8 cellular contexts compared by ENCODE assay signal in genomic region chr4:15681067-15681371, GRCh38. TPM values are rescaled to one million over a fixed set of nuclear protein-coding genes. Genes with fewer than 3 reads are reported as not detected.
A peak's percentile ranks its signal among the peaks of the same experiment; 100 is the strongest.
DNase-seq lines count a peak whose midpoint lies in the region; ATAC-seq, FAIRE-seq and TF ChIP-seq lines count a peak whose summit lies in the region.

No MANE protein-coding gene starts in this region.

- peak overlapping the region; percentile 100 for H3K4me3 Mint-ChIP-seq in activated CD4-positive, alpha-beta T cell treated with anti-CD3 and anti-CD28 coated beads, Interleukin-2, amount 10 ng/mL, durations not matched to agents 24 days and 14 days

- no peaks in the 10 kb centered on the region for H4K20me1 ChIP-seq in HepG2 (ENCODE audit: insufficient read depth, low read length)

- intact Hi-C loops in activated CD4-positive, alpha-beta T cell treated with anti-CD3 and anti-CD28 coated beads, Interleukin-2, amount 10 ng/mL, durations not matched to agents 24 days and 14 days (cut with micrococcal nuclease), result loop anchor here (1.0 to 5.0 kb wide), 8 partner anchors 22 to 1896 kb away; partner anchors contain the start of genes BST1, FBXL5, LAP3 and TAPT1
- intact Hi-C loops in adrenal gland (cut with DNase I), result no loop called here
- intact Hi-C loops in HepG2 (cut with micrococcal nuclease; ENCODE audit: unreplicated experiment), result loop anchor here (1.0 to 10.0 kb wide), 6 partner anchors 19 to 676 kb away; partner anchors contain the start of genes CPEB2 and TAPT1

- H3K36me3 ChIP-seq in adrenal gland (replicated peaks in 1 of 2), result no peaks in the 10 kb centered on the region
- peaks cover 0 to 11% of the 10 kb centered on the region in 2 experiments; a peak in 1 of 5 replicates for H3K36me3 ChIP-seq in HepG2 (replicated peaks in 1 of 2; ENCODE audit: control insufficient read depth in 1 of 2, insufficient read depth in 2 of 2, low read length in 2 of 2)
- H3K36me3 ChIP-seq in thoracic aorta, result no peaks in the 10 kb centered on the region

- H3K27me3 ChIP-seq in adrenal gland (no peaks in the 10 kb centered on the region), HepG2 (ENCODE audit: control insufficient read depth in 1 of 2, insufficient read depth in 2 of 2, low read length in 2 of 2) (no peaks in the 10 kb centered on the region; a peak in 1 of 5 replicates), thoracic aorta (replicated peaks; ENCODE audit: insufficient read depth) (no peaks in the 10 kb centered on the region)

- peak overlapping the region in 3 of 5 donors; percentile 27 to 99 (median 93) for H3K27ac ChIP-seq in adrenal gland
- H3K27ac ChIP-seq in HepG2 (ENCODE audit: extremely low read length, insufficient read depth, low read length), result peak overlapping the region; percentile 94
- H3K27ac ChIP-seq in thoracic aorta, result no peak overlapping the region

- in situ Hi-C loops in HepG2 (cut with HindIII; ENCODE audit: extremely low pct_ligation_motif_present, low pct_unique_long_range_greater_than_20kb), result no loop called here

- ATAC-seq in HepG2 (no peak), thoracic aorta (ENCODE audit: insufficient number of reproducible peaks, low FRiP score, low read depth) (no peak), GM21786 (IDR thresholded peaks at IDR 0.05; ENCODE audit: unreplicated experiment) (no peak), HG03159 (IDR thresholded peaks at IDR 0.05; ENCODE audit: unreplicated experiment) (no peak)

- H3K9me3 ChIP-seq in adrenal gland (replicated peaks in 1 of 3) (no peaks in the 10 kb centered on the region), HepG2 (ENCODE audit: low read length) (no peaks in the 10 kb centered on the region), thoracic aorta (no peaks in the 10 kb centered on the region)

- DNase-seq in activated CD4-positive, alpha-beta T cell treated with anti-CD3 and anti-CD28 coated beads, Interleukin-2, amount 10 ng/mL, durations not matched to agents 24 days and 14 days, result no peak
- DNase-seq in activated CD4-positive, alpha-beta T cell treated with anti-CD3 and anti-CD28 coated beads, Interleukin-2, amount 50 U/mL, for 4 hours, result no peak
- DNase-seq in adrenal gland (no peak), HepG2 (ENCODE audit: low spot score) (no peak), thoracic aorta (ENCODE audit: low spot score) (no peak)
- DNase-seq in stimulated activated CD4-positive, alpha-beta T cell treated with anti-CD3 and anti-CD28 coated beads, Interleukin-2, amount 100 ng/mL, for 48 hours, result no peak

- H3K4me1 ChIP-seq in adrenal gland (replicated peaks in 1 of 2), result peaks cover 16 to 32% of the 10 kb centered on the region in 2 donors
- H3K4me1 ChIP-seq in HepG2 (ENCODE audit: insufficient read depth, low read length), result peaks cover 67% of the 10 kb centered on the region
- H3K4me1 ChIP-seq in thoracic aorta (ENCODE audit: control insufficient read depth in 1 of 2, low read depth in 2 of 2), result peaks cover 8 to 22% of the 10 kb centered on the region in 2 donors

- H3K27me3 Mint-ChIP-seq in activated CD4-positive, alpha-beta T cell treated with anti-CD3 and anti-CD28 coated beads, Interleukin-2, amount 10 ng/mL, durations not matched to agents 24 days and 14 days, result no peaks in the 10 kb centered on the region

- TF ChIP-seq POLR2A in adrenal gland (IDR thresholded peaks at IDR 0.05), result no peak
- TF ChIP-seq POLR2A in HepG2 (IDR thresholded peaks at IDR 0.05; ENCODE audit: insufficient read depth in 1 of 2, low read depth in 2 of 2, low read length in 2 of 2), result no peak

- H3K4me3 ChIP-seq in adrenal gland (peak overlapping the region in 3 of 4 donors; percentile 29 to 95 (median 88)), HepG2 (replicated peaks in 1 of 3; ENCODE audit: insufficient read depth in 1 of 3, low read depth in 2 of 3, low read length in 3 of 3) (peak overlapping the region; percentile 60 to 92 (median 83)), thoracic aorta (peak overlapping the region; percentile 91)

- H3K36me3 Mint-ChIP-seq in activated CD4-positive, alpha-beta T cell treated with anti-CD3 and anti-CD28 coated beads, Interleukin-2, amount 10 ng/mL, durations not matched to agents 24 days and 14 days (ENCODE audit: low read depth), result peaks cover 25% of the 10 kb centered on the region

- TSS peak; percentile 63 for BruUV-seq in HepG2 (replicated peaks; lab: Mats Ljungman, UMichigan)

- H3K9ac ChIP-seq in HepG2 (ENCODE audit: insufficient read depth, low read depth, low read length), result peak overlapping the region; percentile 89

- H3K4me1 Mint-ChIP-seq in activated CD4-positive, alpha-beta T cell treated with anti-CD3 and anti-CD28 coated beads, Interleukin-2, amount 10 ng/mL, durations not matched to agents 24 days and 14 days, result peaks cover 42% of the 10 kb centered on the region

- peak overlapping the region; percentile 99 for H3K27ac Mint-ChIP-seq in activated CD4-positive, alpha-beta T cell treated with anti-CD3 and anti-CD28 coated beads, Interleukin-2, amount 10 ng/mL, durations not matched to agents 24 days and 14 days

- H3K9me3 Mint-ChIP-seq in activated CD4-positive, alpha-beta T cell treated with anti-CD3 and anti-CD28 coated beads, Interleukin-2, amount 10 ng/mL, durations not matched to agents 24 days and 14 days, result peaks cover 5% of the 10 kb centered on the region

- H2AFZ ChIP-seq in HepG2 (ENCODE audit: low read length), result no peak overlapping the region

- WGBS in adrenal gland, 4 donors, result 1 to 3% (median 2%) methylated on average over 8 to 14 of the region's 14 CpGs
- WGBS in HepG2 (ENCODE audit: low lambda C conversion rate), result 3% methylated on average over 13 of the region's 14 CpGs

- no peak for FAIRE-seq in HepG2 (lab: Jason Lieb, UNC)

- TF ChIP-seq CTCF in adrenal gland (IDR thresholded peaks at IDR 0.05) (no peak), HepG2 (CRISPR knock-in tag; IDR thresholded peaks at IDR 0.05) (no peak), thoracic aorta (IDR thresholded peaks at IDR 0.05) (no peak)

- H3K4me2 ChIP-seq in HepG2 (ENCODE audit: low read depth, low read length), result peak overlapping the region; percentile 43

- POLR2A ChIA-PET in HepG2 (lab: Yijun Ruan, JAX), result interaction anchor here (1.0 to 3.5 kb wide), 10 partner anchors 10 to 202 kb away, joined by 3 to 36 read pairs (median 8); partner anchors contain the start of gene FBXL5

- TF ChIP-seq EP300 in HepG2 (IDR thresholded peaks at IDR 0.05; ENCODE audit: low read depth in 2 of 2, low read length in 2 of 2) (no peak), HepG2 (CRISPR knock-in tag; IDR thresholded peaks at IDR 0.05; ENCODE audit: borderline replicate concordance) (no peak)

- TF ChIP-seq RAD21 in HepG2 (CRISPR knock-in tag; IDR thresholded peaks at IDR 0.05), result no peak

- CTCF ChIA-PET in HepG2 (lab: Yijun Ruan, JAX; ENCODE audit: low intra/inter-chr PET ratio, low total read pairs), result no interaction called here

- peaks cover 76% of the 10 kb centered on the region for H3K79me2 ChIP-seq in HepG2 (ENCODE audit: insufficient read depth, low read length)

RNA-seq across cellular contexts. Expression of gene FAM200B, which starts 0.6 kb away (rescaled TPM):
- total RNA-seq in activated CD4-positive, alpha-beta T cell treated with anti-CD3 and anti-CD28 coated beads, Interleukin-2, amount 10 ng/mL, durations not matched to agents 24 days and 14 days, result 6.0 and 9.9 TPM in 2 replicates
- 10 to 100 TPM; 32.0 to 90.3 (median 61.4) TPM for total RNA-seq in adrenal gland
- 10 to 100 TPM; 52.0 to 68.6 (median 68.6) TPM for polyA plus RNA-seq in adrenal gland
- 41.8 and 48.4 TPM in 2 replicates for total RNA-seq in HepG2 (2016; rRNA removed; fragmentation: Illumina TruSeq; extraction: Trizol)
- 187 and 205 TPM in 2 replicates for total RNA-seq in HepG2 (2016; cell fraction: cytosol; rRNA removed; fragmentation: Illumina TruSeq; extraction: Trizol; ENCODE audit: low read depth)
- 40.1 and 43.4 TPM in 2 replicates for total RNA-seq in HepG2 (2016; cell fraction: insoluble cytoplasmic fraction; rRNA removed; fragmentation: Illumina TruSeq; extraction: Trizol)
- total RNA-seq in HepG2 (2016; cell fraction: membrane; rRNA removed; fragmentation: Illumina TruSeq; extraction: Trizol), result 125 and 136 TPM in 2 replicates
- 24.8 and 29.3 TPM in 2 replicates for total RNA-seq in HepG2 (2016; cell fraction: nucleus; rRNA removed; fragmentation: Illumina TruSeq; extraction: Trizol)
- 24.4 and 25.6 TPM in 2 replicates for polyA plus RNA-seq in HepG2 (2011; rRNA removed)
- 17.3 and 24.8 TPM in 2 replicates for polyA plus RNA-seq in HepG2 (2011; cell fraction: cytosol; rRNA removed)
- 12.5 and 18.9 TPM in 2 replicates for polyA plus RNA-seq in HepG2 (2011; cell fraction: nucleus; rRNA removed)
- 37.2 and 53.0 TPM in 2 replicates for polyA plus RNA-seq in HepG2 (2012)
- 277 and 328 TPM in 2 replicates for polyA plus RNA-seq in HepG2 (2016; cell fraction: cytosol; fragmentation: Illumina TruSeq; extraction: Trizol; ENCODE audit: low read depth)
- 44.1 and 47.5 TPM in 2 replicates for polyA plus RNA-seq in HepG2 (2016; cell fraction: insoluble cytoplasmic fraction; fragmentation: Illumina TruSeq; extraction: Trizol; ENCODE audit: low read depth)
- polyA plus RNA-seq in HepG2 (2016; cell fraction: membrane; fragmentation: Illumina TruSeq; extraction: Trizol; ENCODE audit: low read depth), result 136 and 146 TPM in 2 replicates
- 41.1 and 41.9 TPM in 2 replicates for polyA plus RNA-seq in HepG2 (2016; cell fraction: nucleus; fragmentation: Illumina TruSeq; extraction: Trizol; ENCODE audit: insufficient read depth, low read depth)
- 1.9 and 3.1 TPM in 2 replicates for polyA minus RNA-seq in HepG2 (2011; rRNA and poly(A)+ RNA removed; ENCODE audit: low replicate concordance)
- polyA minus RNA-seq in HepG2 (2011; cell fraction: cytosol; rRNA and poly(A)+ RNA removed), result 10.3 and 11.5 TPM in 2 replicates
- polyA minus RNA-seq in HepG2 (2011; cell fraction: nucleus; rRNA and poly(A)+ RNA removed), result 17.9 and 23.9 TPM in 2 replicates
- 10 to 100 TPM; 27.8 to 35.2 TPM for total RNA-seq in thoracic aorta

RNA-seq across cellular contexts. Expression of gene BST1, which starts 21.8 kb away (rescaled TPM):
- total RNA-seq in activated CD4-positive, alpha-beta T cell treated with anti-CD3 and anti-CD28 coated beads, Interleukin-2, amount 10 ng/mL, durations not matched to agents 24 days and 14 days, result 0.12 and 0.72 TPM in 2 replicates
- total RNA-seq in adrenal gland (10 to 100 TPM in 1 of 8 donors, 1 to 10 TPM in 7; 3.0 to 10.3 (median 5.1) TPM), HepG2 (2016; rRNA removed; fragmentation: Illumina TruSeq; extraction: Trizol) (0.22 and 0.49 TPM in 2 replicates), thoracic aorta (10 to 100 TPM in 1 of 2 donors, 1 to 10 TPM in 1; 9.2 to 15.7 TPM)
- polyA plus RNA-seq in adrenal gland (1 to 10 TPM; 2.3 to 3.2 (median 2.7) TPM), HepG2 (2011; rRNA removed) (0.09 and 0.10 TPM in 2 replicates)
- 0.30 and 0.62 TPM in 2 replicates for total RNA-seq in HepG2 (2016; cell fraction: cytosol; rRNA removed; fragmentation: Illumina TruSeq; extraction: Trizol; ENCODE audit: low read depth)
- total RNA-seq in HepG2 (2016; cell fraction: insoluble cytoplasmic fraction; rRNA removed; fragmentation: Illumina TruSeq; extraction: Trizol), result 0.12 and 0.26 TPM in 2 replicates
- 0.53 and 0.83 TPM in 2 replicates for total RNA-seq in HepG2 (2016; cell fraction: membrane; rRNA removed; fragmentation: Illumina TruSeq; extraction: Trizol)
- total RNA-seq in HepG2 (2016; cell fraction: nucleus; rRNA removed; fragmentation: Illumina TruSeq; extraction: Trizol), result not detected in 2 replicates
- polyA plus RNA-seq in HepG2 (2011; cell fraction: cytosol; rRNA removed), result 0.15 and 0.23 TPM in 2 replicates
- polyA plus RNA-seq in HepG2 (2011; cell fraction: nucleus; rRNA removed), result not detected in 2 replicates
- 0.16 and 0.30 TPM in 2 replicates for polyA plus RNA-seq in HepG2 (2012)
- polyA plus RNA-seq in HepG2 (2016; cell fraction: cytosol; fragmentation: Illumina TruSeq; extraction: Trizol; ENCODE audit: low read depth), result 0.53 and 0.61 TPM in 2 replicates
- polyA plus RNA-seq in HepG2 (2016; cell fraction: insoluble cytoplasmic fraction; fragmentation: Illumina TruSeq; extraction: Trizol; ENCODE audit: low read depth), result 0.44 TPM in 1 of 2 replicates, not detected in the other
- polyA plus RNA-seq in HepG2 (2016; cell fraction: membrane; fragmentation: Illumina TruSeq; extraction: Trizol; ENCODE audit: low read depth), result 0.40 and 0.46 TPM in 2 replicates
- polyA plus RNA-seq in HepG2 (2016; cell fraction: nucleus; fragmentation: Illumina TruSeq; extraction: Trizol; ENCODE audit: insufficient read depth, low read depth), result 0.23 TPM in 1 of 2 replicates, not detected in the other
- not detected in 2 replicates for polyA minus RNA-seq in HepG2 (2011; rRNA and poly(A)+ RNA removed; ENCODE audit: low replicate concordance)
- polyA minus RNA-seq in HepG2 (2011; cell fraction: cytosol; rRNA and poly(A)+ RNA removed), result not detected in 2 replicates
- polyA minus RNA-seq in HepG2 (2011; cell fraction: nucleus; rRNA and poly(A)+ RNA removed), result 0.26 and 0.37 TPM in 2 replicates

RNA-seq across cellular contexts. Expression of gene FBXL5, which starts 25.9 kb away (rescaled TPM):
- 28.9 and 31.2 TPM in 2 replicates for total RNA-seq in activated CD4-positive, alpha-beta T cell treated with anti-CD3 and anti-CD28 coated beads, Interleukin-2, amount 10 ng/mL, durations not matched to agents 24 days and 14 days
- 100 to 1,000 TPM in 5 of 8 donors, 10 to 100 TPM in 3; 73.9 to 141 (median 113) TPM for total RNA-seq in adrenal gland
- 100 to 1,000 TPM in 1 of 3 donors, 10 to 100 TPM in 2; 42.8 to 159 (median 50.9) TPM for polyA plus RNA-seq in adrenal gland
- 45.3 and 53.4 TPM in 2 replicates for total RNA-seq in HepG2 (2016; rRNA removed; fragmentation: Illumina TruSeq; extraction: Trizol)
- total RNA-seq in HepG2 (2016; cell fraction: cytosol; rRNA removed; fragmentation: Illumina TruSeq; extraction: Trizol; ENCODE audit: low read depth), result 63.0 and 88.0 TPM in 2 replicates
- 47.1 and 56.1 TPM in 2 replicates for total RNA-seq in HepG2 (2016; cell fraction: insoluble cytoplasmic fraction; rRNA removed; fragmentation: Illumina TruSeq; extraction: Trizol)
- total RNA-seq in HepG2 (2016; cell fraction: membrane; rRNA removed; fragmentation: Illumina TruSeq; extraction: Trizol), result 73.4 and 79.1 TPM in 2 replicates
- 47.7 and 52.7 TPM in 2 replicates for total RNA-seq in HepG2 (2016; cell fraction: nucleus; rRNA removed; fragmentation: Illumina TruSeq; extraction: Trizol)
- 17.4 TPM in 2 replicates for polyA plus RNA-seq in HepG2 (2011; rRNA removed)
- polyA plus RNA-seq in HepG2 (2011; cell fraction: cytosol; rRNA removed), result 7.7 and 12.9 TPM in 2 replicates
- 9.5 and 10.5 TPM in 2 replicates for polyA plus RNA-seq in HepG2 (2011; cell fraction: nucleus; rRNA removed)
- polyA plus RNA-seq in HepG2 (2012), result 13.5 and 18.2 TPM in 2 replicates
- 78.1 and 98.5 TPM in 2 replicates for polyA plus RNA-seq in HepG2 (2016; cell fraction: cytosol; fragmentation: Illumina TruSeq; extraction: Trizol; ENCODE audit: low read depth)
- polyA plus RNA-seq in HepG2 (2016; cell fraction: insoluble cytoplasmic fraction; fragmentation: Illumina TruSeq; extraction: Trizol; ENCODE audit: low read depth), result 41.7 and 43.3 TPM in 2 replicates
- polyA plus RNA-seq in HepG2 (2016; cell fraction: membrane; fragmentation: Illumina TruSeq; extraction: Trizol; ENCODE audit: low read depth), result 55.3 and 67.3 TPM in 2 replicates
- polyA plus RNA-seq in HepG2 (2016; cell fraction: nucleus; fragmentation: Illumina TruSeq; extraction: Trizol; ENCODE audit: insufficient read depth, low read depth), result 34.6 and 35.2 TPM in 2 replicates
- 21.9 and 32.7 TPM in 2 replicates for polyA minus RNA-seq in HepG2 (2011; rRNA and poly(A)+ RNA removed; ENCODE audit: low replicate concordance)
- 17.7 and 18.2 TPM in 2 replicates for polyA minus RNA-seq in HepG2 (2011; cell fraction: cytosol; rRNA and poly(A)+ RNA removed)
- 93.9 and 97.2 TPM in 2 replicates for polyA minus RNA-seq in HepG2 (2011; cell fraction: nucleus; rRNA and poly(A)+ RNA removed)
- total RNA-seq in thoracic aorta, result 100 to 1,000 TPM; 136 to 147 TPM

Comparison
In these comparisons a context has a peak if more than half of its experiments do, and no peak if none do; other contexts are left out.
1. H3K27ac ChIP-seq: peak in adrenal gland (3 of 5) and HepG2 (single experiment); none in thoracic aorta (0 of 2).
2. intact Hi-C loops: an anchor here in activated CD4-positive, alpha-beta T cell treated with anti-CD3 and anti-CD28 coated beads, Interleukin-2, amount 10 ng/mL, durations not matched to agents 24 days and 14 days (1.0 to 5.0 kb wide) and HepG2 (1.0 to 10.0 kb wide); none called in adrenal gland.
3. Peak in every context shown above with its lines, with median percentiles within 50 percentile points of each other: H3K4me3 ChIP-seq.